ENCODE assay signal across 9 cellular contexts in the genomic region with DNA sequence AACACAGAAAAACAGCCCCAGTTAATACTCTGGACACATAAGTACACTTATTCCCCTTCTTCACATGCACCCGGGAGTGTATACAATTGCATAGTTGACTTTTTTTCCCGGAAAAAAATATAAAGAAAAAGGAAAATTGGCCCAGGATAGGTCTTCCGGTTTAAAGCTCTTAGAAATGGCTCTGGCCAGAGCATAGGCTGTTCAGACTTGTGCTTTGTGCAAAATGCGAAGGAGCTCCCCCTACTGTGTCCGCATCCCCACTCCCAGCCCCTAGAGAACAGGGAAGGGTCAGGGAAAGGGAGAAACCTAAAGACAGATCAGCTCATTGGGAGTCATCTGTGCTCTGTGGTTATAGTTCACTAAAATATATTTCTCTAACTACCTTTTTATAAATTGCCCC. TPM values are rescaled to one million over a fixed set of nuclear protein-coding genes. Genes with fewer than 3 reads are reported as not detected.
DNase-seq lines count a peak whose midpoint lies in the region; TF ChIP-seq lines count a peak whose summit lies in the region.
"Had no signal": no experiment of that assay in that cellular context is flagged by ENCODE, and none has a peak within 500 bp of the region (broad histone marks: within the 10 kb centered on the region; RNA-seq: fewer than 3 reads in every experiment).

No MANE protein-coding gene starts in this region.

- H3K9me3 ChIP-seq in uterus = no peaks in the 10 kb centered on the region

- no peaks in the 10 kb centered on the region for H3K36me3 ChIP-seq in uterus

- TF ChIP-seq CTCF in astrocyte of the cerebellum (IDR thresholded peaks at IDR 0.05; ENCODE audit: low read depth, low read length, missing control alignments) = peak; percentile 58
- peak; percentile 16 to 38 (median 26) for TF ChIP-seq CTCF in uterus (IDR thresholded peaks at IDR 0.05)

- no peaks in the 10 kb centered on the region for H3K27me3 ChIP-seq in uterus

- in situ Hi-C loops in astrocyte of the cerebellum (cut with HindIII; ENCODE audit: low sequenced_read_pairs) = no loop called here

- H3K4me1 ChIP-seq in uterus = peaks cover 0 to 5% of the 10 kb centered on the region in 2 donors

- H3K4me3 ChIP-seq in astrocyte of the cerebellum (ENCODE audit: low read depth, low read length) = no peak overlapping the region
- H3K4me3 ChIP-seq in uterus = no peak overlapping the region

- intact Hi-C loops in uterus (cut with DNase I; ENCODE audit: low total_unique reads) = no loop called here

- DNase-seq in SHP77 (lab: John Stamatoyannopoulos, UW) = peak; percentile 48 to 79
- no peak for DNase-seq in SHP77 treated with DMSO at 0.1 percent for 48 hours (lab: John Stamatoyannopoulos, UW)
- no peak for DNase-seq in astrocyte of the cerebellum (ENCODE audit: low read depth)
- DNase-seq in islet precursor cell = peak; percentile 83
- DNase-seq in uterus = no peak
- DNase-seq in NCI-H2029 (lab: John Stamatoyannopoulos, UW) = no peak
- no peak for DNase-seq in glomerular visceral epithelial cell (ENCODE audit: extremely low spot score)
- DNase-seq in ecto neural progenitor cell (ENCODE audit: low spot score) = no peak
- DNase-seq: CD4-positive, CD25-positive, alpha-beta regulatory T cell had no signal

- peak overlapping the region; percentile 7 to 62 for H3K27ac ChIP-seq in uterus

- no peak for TF ChIP-seq POLR2A in uterus (IDR thresholded peaks at IDR 0.05)

RNA-seq across cellular contexts. Expression of a gene that starts 5.5 kb away (rescaled TPM):
- total RNA-seq in uterus = 10 to 100 TPM in 3 of 4 donors, 1 to 10 TPM in 1; 6.4 to 48.2 (median 32.1) TPM

RNA-seq across cellular contexts. Expression of a gene that starts 14.6 kb away (rescaled TPM):
- total RNA-seq in uterus = 10 to 100 TPM; 10.9 to 64.6 (median 15.6) TPM

RNA-seq across cellular contexts. Expression of a gene that starts 24.6 kb away (rescaled TPM):
- total RNA-seq in uterus = 10 to 100 TPM in 2 of 4 donors, 1 to 10 TPM in 2; 1.5 to 22.6 (median 12.0) TPM

RNA-seq across cellular contexts. Expression of a gene that starts 42.8 kb away (rescaled TPM):
- 10 to 100 TPM in 3 of 4 donors, 1 to 10 TPM in 1; 2.1 to 51.2 (median 15.3) TPM for total RNA-seq in uterus

Comparison
In these comparisons a context has a peak if more than half of its experiments do, and no peak if none do; other contexts are left out.
1. DNase-seq: peak in SHP77 (2 of 2) and islet precursor cell (single experiment); none in SHP77 treated with DMSO at 0.1 percent for 48 hours (single experiment), astrocyte of the cerebellum (single experiment), uterus (0 of 2), NCI-H2029 (single experiment), glomerular visceral epithelial cell (single experiment) and ecto neural progenitor cell (single experiment).